21 cellular contexts compared by ENCODE assay signal in genomic region chr4:88940506-88940905, GRCh38.
A peak's percentile ranks its signal among the peaks of the same experiment; 100 is the strongest.
DNase-seq lines count a peak whose midpoint lies in the region; ATAC-seq lines count a peak whose summit lies in the region.
"Had no signal": no experiment of that assay in that cellular context is flagged by ENCODE, and none has a peak within 500 bp of the region (broad histone marks: within the 10 kb centered on the region; RNA-seq: fewer than 3 reads in every experiment).

No MANE protein-coding gene starts in this region.

- no peaks in the 10 kb centered on the region for H3K27me3 Mint-ChIP-seq in activated CD4-positive, alpha-beta T cell treated with anti-CD3 and anti-CD28 coated beads, Interleukin-2, amount 10 ng/mL, durations not matched to agents 24 days and 14 days
- H3K27me3 Mint-ChIP-seq in CD4-positive, CD25-positive, alpha-beta regulatory T cell = no peaks in the 10 kb centered on the region
- no peaks in the 10 kb centered on the region for H3K27me3 Mint-ChIP-seq in T-cell

- ATAC-seq in CD4-positive, CD25-positive, alpha-beta regulatory T cell (ENCODE audit: low read depth in 2 of 2) = peak; percentile 93 to 94
- ATAC-seq in T-cell (replicated peaks in 1 of 4) = peak; percentile 91 to 100 (median 94)
- no peak for ATAC-seq in stimulated activated effector memory CD8-positive, alpha-beta T cell treated with anti-CD3 and anti-CD28 coated beads, Interleukin-12 subunit alpha, Interleukin-12 subunit beta, amount 100 ng/mL, for 72 hours
- no peak for ATAC-seq in HG03457 (IDR thresholded peaks at IDR 0.05; ENCODE audit: unreplicated experiment)

- peak overlapping the region; percentile 39 for H3K27ac Mint-ChIP-seq in activated CD4-positive, alpha-beta T cell treated with anti-CD3 and anti-CD28 coated beads, Interleukin-2, amount 10 ng/mL, durations not matched to agents 24 days and 14 days
- H3K27ac Mint-ChIP-seq in CD4-positive, CD25-positive, alpha-beta regulatory T cell = peak overlapping the region; percentile 81 to 97 (median 83)
- H3K27ac Mint-ChIP-seq in T-cell = peak overlapping the region; percentile 30 to 68
- no peak overlapping the region for H3K27ac Mint-ChIP-seq in stimulated activated effector memory CD8-positive, alpha-beta T cell treated with anti-CD3 and anti-CD28 coated beads, Interleukin-12 subunit alpha, Interleukin-12 subunit beta, amount 100 ng/mL, for 72 hours

- CTCF ChIA-PET in T-cell (lab: Charles Lee) = interaction anchor here in 1 of 2 donors (0.9 to 2.4 kb wide), 2 partner anchors 82 to 121 kb away, joined by 3 to 6 read pairs; no protein-coding TSS in a partner anchor

- H3K27me3 ChIP-seq in CD4-positive, CD25-positive, alpha-beta regulatory T cell (ENCODE audit: control insufficient read depth, insufficient read depth, low read length) = no peaks in the 10 kb centered on the region
- H3K27me3 ChIP-seq: MG63, SJCRH30 had no signal

- peaks cover 4% of the 10 kb centered on the region for H3K36me3 Mint-ChIP-seq in activated CD4-positive, alpha-beta T cell treated with anti-CD3 and anti-CD28 coated beads, Interleukin-2, amount 10 ng/mL, durations not matched to agents 24 days and 14 days (ENCODE audit: low read depth)
- H3K36me3 Mint-ChIP-seq in CD4-positive, CD25-positive, alpha-beta regulatory T cell = no peaks in the 10 kb centered on the region
- no peaks in the 10 kb centered on the region for H3K36me3 Mint-ChIP-seq in T-cell
- H3K36me3 Mint-ChIP-seq in stimulated activated effector memory CD8-positive, alpha-beta T cell treated with anti-CD3 and anti-CD28 coated beads, Interleukin-12 subunit alpha, Interleukin-12 subunit beta, amount 100 ng/mL, for 72 hours = no peaks in the 10 kb centered on the region

- intact Hi-C loops in activated CD4-positive, alpha-beta T cell treated with anti-CD3 and anti-CD28 coated beads, Interleukin-2, amount 10 ng/mL, durations not matched to agents 24 days and 14 days (cut with micrococcal nuclease) = no loop called here

- peaks cover 18% of the 10 kb centered on the region for H3K4me1 Mint-ChIP-seq in activated CD4-positive, alpha-beta T cell treated with anti-CD3 and anti-CD28 coated beads, Interleukin-2, amount 10 ng/mL, durations not matched to agents 24 days and 14 days
- peaks cover 13 to 51% (median 37%) of the 10 kb centered on the region in 4 donors for H3K4me1 Mint-ChIP-seq in CD4-positive, CD25-positive, alpha-beta regulatory T cell
- H3K4me1 Mint-ChIP-seq in T-cell = peaks cover 28 to 50% (median 43%) of the 10 kb centered on the region in 3 donors
- H3K4me1 Mint-ChIP-seq in stimulated activated effector memory CD8-positive, alpha-beta T cell treated with anti-CD3 and anti-CD28 coated beads, Interleukin-12 subunit alpha, Interleukin-12 subunit beta, amount 100 ng/mL, for 72 hours = no peaks in the 10 kb centered on the region

- H3K27ac ChIP-seq in CD4-positive, CD25-positive, alpha-beta regulatory T cell (ENCODE audit: insufficient read depth, low read length, poor library complexity, severe bottlenecking) = peak overlapping the region; percentile 56
- H3K27ac ChIP-seq: SJCRH30 had no signal

- DNase-seq in activated CD4-positive, alpha-beta T cell treated with anti-CD3 and anti-CD28 coated beads, Interleukin-2, amount 10 ng/mL, durations not matched to agents 24 days and 14 days = peak; percentile 73
- DNase-seq in activated CD4-positive, alpha-beta T cell treated with anti-CD3 and anti-CD28 coated beads, Interleukin-2, amount 50 U/mL, for 1 hour = no peak
- DNase-seq in CD4-positive, CD25-positive, alpha-beta regulatory T cell = peak in 2 of 3 donors; percentile 61 to 92
- peak in 11 of 34 experiments; percentile 6 to 39 (median 9) for DNase-seq in T-cell
- peak; percentile 59 for DNase-seq in central memory CD4-positive, alpha-beta T cell
- DNase-seq in stimulated activated effector memory CD8-positive, alpha-beta T cell treated with anti-CD3 and anti-CD28 coated beads, Interleukin-12 subunit alpha, Interleukin-12 subunit beta, amount 100 ng/mL, for 72 hours (ENCODE audit: low spot score in 2 of 2) = no peak
- DNase-seq: AML-193, C1 segment of cervical spinal cord, DMS 273 treated with DMSO at 0.1 percent for 48 hours, DMS79 treated with DMSO at 0.1 percent for 48 hours, H7, Kasumi-1, MG63, NCI-H1417, NCI-H1694 treated with DMSO at 0.1 percent for 48 hours, NCI-H2081 treated with DMSO at 0.1 percent for 48 hours, NCI-H2171 treated with DMSO at 0.1 percent for 48 hours, NCI-H524 treated with DMSO at 0.1 percent for 48 hours, NCI-H82, SJCRH30 had no signal

- peak overlapping the region; percentile 53 for H3K4me3 ChIP-seq in CD4-positive, CD25-positive, alpha-beta regulatory T cell (ENCODE audit: low read depth, low read length)
- H3K4me3 ChIP-seq: MG63, SJCRH30 had no signal

- peak overlapping the region; percentile 59 for H3K4me3 Mint-ChIP-seq in activated CD4-positive, alpha-beta T cell treated with anti-CD3 and anti-CD28 coated beads, Interleukin-2, amount 10 ng/mL, durations not matched to agents 24 days and 14 days
- peak overlapping the region; percentile 23 to 68 (median 54) for H3K4me3 Mint-ChIP-seq in CD4-positive, CD25-positive, alpha-beta regulatory T cell
- peak overlapping the region in 1 of 3 donors; percentile 70 for H3K4me3 Mint-ChIP-seq in T-cell
- no peak overlapping the region for H3K4me3 Mint-ChIP-seq in stimulated activated effector memory CD8-positive, alpha-beta T cell treated with anti-CD3 and anti-CD28 coated beads, Interleukin-12 subunit alpha, Interleukin-12 subunit beta, amount 100 ng/mL, for 72 hours

- no peaks in the 10 kb centered on the region for H3K9me3 ChIP-seq in CD4-positive, CD25-positive, alpha-beta regulatory T cell (ENCODE audit: control insufficient read depth in 2 of 2, low read length in 2 of 2)
- H3K9me3 ChIP-seq: MG63, SJCRH30 had no signal

- peaks cover 10% of the 10 kb centered on the region for H3K9me3 Mint-ChIP-seq in activated CD4-positive, alpha-beta T cell treated with anti-CD3 and anti-CD28 coated beads, Interleukin-2, amount 10 ng/mL, durations not matched to agents 24 days and 14 days
- H3K9me3 Mint-ChIP-seq in CD4-positive, CD25-positive, alpha-beta regulatory T cell = no peaks in the 10 kb centered on the region
- no peaks in the 10 kb centered on the region for H3K9me3 Mint-ChIP-seq in T-cell
- H3K9me3 Mint-ChIP-seq in stimulated activated effector memory CD8-positive, alpha-beta T cell treated with anti-CD3 and anti-CD28 coated beads, Interleukin-12 subunit alpha, Interleukin-12 subunit beta, amount 100 ng/mL, for 72 hours = no peaks in the 10 kb centered on the region

- H3K4me1 ChIP-seq in CD4-positive, CD25-positive, alpha-beta regulatory T cell (ENCODE audit: control insufficient read depth, insufficient read depth, low read length, poor library complexity, severe bottlenecking) = peaks cover 24% of the 10 kb centered on the region
- H3K4me1 ChIP-seq: SJCRH30 had no signal

- POLR2A ChIA-PET in T-cell (lab: Charles Lee) = interaction anchor here (0.6 kb wide), 2 partner anchors 31 to 83 kb away, joined by 3 to 11 read pairs; no protein-coding TSS in a partner anchor

- H3K36me3 ChIP-seq in CD4-positive, CD25-positive, alpha-beta regulatory T cell (ENCODE audit: control insufficient read depth, insufficient read depth, low read length) = no peaks in the 10 kb centered on the region
- H3K36me3 ChIP-seq: MG63 had no signal

Comparison
In these comparisons a context has a peak if more than half of its experiments do, and no peak if none do; other contexts are left out.
1. DNase-seq: peak in activated CD4-positive, alpha-beta T cell treated with anti-CD3 and anti-CD28 coated beads, Interleukin-2, amount 10 ng/mL, durations not matched to agents 24 days and 14 days (single experiment), CD4-positive, CD25-positive, alpha-beta regulatory T cell (2 of 3) and central memory CD4-positive, alpha-beta T cell (single experiment); none in activated CD4-positive, alpha-beta T cell treated with anti-CD3 and anti-CD28 coated beads, Interleukin-2, amount 50 U/mL, for 1 hour (single experiment) and stimulated activated effector memory CD8-positive, alpha-beta T cell treated with anti-CD3 and anti-CD28 coated beads, Interleukin-12 subunit alpha, Interleukin-12 subunit beta, amount 100 ng/mL, for 72 hours (0 of 2).
2. ATAC-seq: peak in CD4-positive, CD25-positive, alpha-beta regulatory T cell (2 of 2) and T-cell (4 of 4); none in stimulated activated effector memory CD8-positive, alpha-beta T cell treated with anti-CD3 and anti-CD28 coated beads, Interleukin-12 subunit alpha, Interleukin-12 subunit beta, amount 100 ng/mL, for 72 hours (single experiment) and HG03457 (single experiment).